ENCODE assay signal across 8 cellular contexts in genomic region chr2:10810175-10811161, GRCh38. TPM values are rescaled to one million over a fixed set of nuclear protein-coding genes. Genes with fewer than 3 reads are reported as not detected.
DNase-seq lines count a peak whose midpoint lies in the region; ATAC-seq and TF ChIP-seq lines count a peak whose summit lies in the region.

No MANE protein-coding gene starts in this region.

- peaks cover 40 to 53% (median 51%) of the 10 kb centered on the region in 3 donors for H3K4me1 Mint-ChIP-seq in T-cell

- DNase-seq in cardiac muscle cell (ENCODE audit: low read depth in 1 of 2, low spot score in 1 of 2): peak in 1 of 2 donors; percentile 32
- DNase-seq in Right ventricle myocardium inferior (ENCODE audit: missing footprints): no peak
- no peak for DNase-seq in T-cell
- peak in 1 of 2 donors; percentile 33 for DNase-seq in foreskin fibroblast
- DNase-seq in stomach: no peak
- DNase-seq in iPS-NIHi7 (ENCODE audit: extremely low spot score): no peak
- no peak for DNase-seq in stimulated activated CD4-positive, alpha-beta T cell treated with anti-CD3 and anti-CD28 coated beads, Interleukin-12 subunit alpha, Interleukin-12 subunit beta, amount 100 ng/mL, for 4 hours

- TF ChIP-seq CTCF in cardiac muscle cell (IDR thresholded peaks at IDR 0.05; ENCODE audit: low read depth, low read length): no peak
- TF ChIP-seq CTCF in foreskin fibroblast (IDR thresholded peaks at IDR 0.05; ENCODE audit: low read depth, low read length): no peak
- no peak for TF ChIP-seq CTCF in stomach (IDR thresholded peaks at IDR 0.05)

- peak overlapping the region; percentile 88 for H3K27ac Mint-ChIP-seq in T-cell

- ATAC-seq in Right ventricle myocardium inferior (no peak), HG03159 (IDR thresholded peaks at IDR 0.05; ENCODE audit: unreplicated experiment) (peak; percentile 28), T-cell (replicated peaks in 1 of 4) (no peak)

- no peaks in the 10 kb centered on the region for H3K36me3 Mint-ChIP-seq in T-cell

- TF ChIP-seq POLR2A in stomach (IDR thresholded peaks at IDR 0.05): no peak

- no peaks in the 10 kb centered on the region for H3K9me3 Mint-ChIP-seq in T-cell

- H3K4me3 ChIP-seq in cardiac muscle cell (peak overlapping the region; percentile 98), foreskin fibroblast (ENCODE audit: low read depth in 1 of 2, low read length in 2 of 2) (peak overlapping the region; percentile 60 to 87), stomach (peak overlapping the region; percentile 83 to 96 (median 92))

- H3K9me3 ChIP-seq in cardiac muscle cell (ENCODE audit: low read depth) (no peaks in the 10 kb centered on the region), stomach (no peaks in the 10 kb centered on the region)

- H3K27ac ChIP-seq in cardiac muscle cell (peak overlapping the region; percentile 45), stomach (peak overlapping the region in 4 of 5 donors; percentile 91 to 97 (median 94))

- H3K4me3 Mint-ChIP-seq in T-cell: peak overlapping the region; percentile 89 to 93 (median 91)

- no peak for TF ChIP-seq EP300 in stomach (IDR thresholded peaks at IDR 0.05)

- H3K27me3 ChIP-seq in cardiac muscle cell: no peaks in the 10 kb centered on the region
- no peaks in the 10 kb centered on the region for H3K27me3 ChIP-seq in stomach

- POLR2A ChIA-PET in T-cell (lab: Charles Lee): no interaction called here

- CTCF ChIA-PET in T-cell (lab: Charles Lee): no interaction called here

- H3K4me1 ChIP-seq in cardiac muscle cell (ENCODE audit: low read depth) (peaks cover 14% of the 10 kb centered on the region), stomach (peaks cover 0 to 69% (median 46%) of the 10 kb centered on the region in 4 donors)

- WGBS in stomach, 5 donors: 16 to 29% (median 26%) methylated on average over 8 of the region's 8 CpGs

- H3K27me3 Mint-ChIP-seq in T-cell: no peaks in the 10 kb centered on the region

- H3K36me3 ChIP-seq in cardiac muscle cell: no peaks in the 10 kb centered on the region
- peaks cover 0 to 3% (median 0%) of the 10 kb centered on the region in 4 donors for H3K36me3 ChIP-seq in stomach

- intact Hi-C loops in Right ventricle myocardium inferior (cut with DNase I) (loop anchor here (5.0 kb wide), 1 partner anchor 118 kb away; no protein-coding TSS in a partner anchor), stomach (cut with DNase I; ENCODE audit: low total_unique reads) (no loop called here)

RNA-seq across cellular contexts. Expression of gene PDIA6, which starts 2.1 kb away (rescaled TPM):
- total RNA-seq in cardiac muscle cell: 214 and 307 TPM in 2 replicates
- polyA plus RNA-seq in cardiac muscle cell: 385 and 548 TPM in 2 replicates
- 125 TPM for total RNA-seq in Right ventricle myocardium inferior
- 10 to 100 TPM; 32.6 to 72.3 (median 50.9) TPM for total RNA-seq in T-cell
- 100 to 1,000 TPM in 1 of 5 donors, 10 to 100 TPM in 4; 37.3 to 272 (median 89.7) TPM for total RNA-seq in stomach
- 10 to 100 TPM; 49.6 to 98.7 (median 63.4) TPM for polyA plus RNA-seq in stomach
